28 cellular contexts compared by ENCODE assay signal in the genomic region with DNA sequence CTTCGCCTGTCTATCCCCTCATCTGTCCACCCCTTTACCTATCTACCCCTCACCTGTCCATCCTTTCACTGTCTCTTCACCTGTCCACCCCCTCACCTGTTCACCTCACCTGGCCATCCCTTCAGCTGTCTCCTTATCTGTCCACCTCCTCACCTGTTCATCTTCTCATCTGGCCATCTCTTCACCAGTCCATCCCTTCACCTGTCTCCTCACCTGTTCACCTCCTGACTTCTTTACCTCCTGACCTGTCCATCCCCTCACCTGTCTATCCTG. TPM values are rescaled to one million over a fixed set of nuclear protein-coding genes. Genes with fewer than 3 reads are reported as not detected.
DNase-seq lines count a peak whose midpoint lies in the region; ATAC-seq, FAIRE-seq and TF ChIP-seq lines count a peak whose summit lies in the region.
"Had no signal": no experiment of that assay in that cellular context is flagged by ENCODE, and none has a peak within 500 bp of the region (broad histone marks: within the 10 kb centered on the region; RNA-seq: fewer than 3 reads in every experiment).

No MANE protein-coding gene starts in this region.

- no peaks in the 10 kb centered on the region for H3K36me3 Mint-ChIP-seq in activated naive CD8-positive, alpha-beta T cell treated with anti-CD3 and anti-CD28 coated beads, Interleukin-2, amount 50 U/mL, for 24 hours (ENCODE audit: low read depth)
- H3K36me3 Mint-ChIP-seq in activated naive CD8-positive, alpha-beta T cell treated with anti-CD3 and anti-CD28 coated beads for 36 hours: peaks cover 6% of the 10 kb centered on the region
- H3K36me3 Mint-ChIP-seq in dendritic cell treated with granulocyte-macrophage colony-stimulating factor and Interleukin-4, amounts not matched to agents 40 ng/mL and 50 ng/mL, for 4 days (ENCODE audit: low read depth): peaks cover 8% of the 10 kb centered on the region
- peaks cover 37% of the 10 kb centered on the region for H3K36me3 Mint-ChIP-seq in stimulated activated effector memory CD8-positive, alpha-beta T cell treated with anti-CD3 and anti-CD28 coated beads, Interleukin-12 subunit alpha, Interleukin-12 subunit beta, amount 100 ng/mL, for 72 hours
- H3K36me3 Mint-ChIP-seq: CD4-positive, alpha-beta memory T cell had no signal

- no peaks in the 10 kb centered on the region for H3K9me3 ChIP-seq in heart right ventricle
- H3K9me3 ChIP-seq: BLaER1 had no signal

- H3K9me3 Mint-ChIP-seq in activated naive CD8-positive, alpha-beta T cell treated with anti-CD3 and anti-CD28 coated beads, Interleukin-2, amount 50 U/mL, for 24 hours: peaks cover 9% of the 10 kb centered on the region
- H3K9me3 Mint-ChIP-seq in activated naive CD8-positive, alpha-beta T cell treated with anti-CD3 and anti-CD28 coated beads for 36 hours: no peaks in the 10 kb centered on the region
- peaks cover 9% of the 10 kb centered on the region for H3K9me3 Mint-ChIP-seq in dendritic cell treated with granulocyte-macrophage colony-stimulating factor and Interleukin-4, amounts not matched to agents 40 ng/mL and 50 ng/mL, for 4 days
- H3K9me3 Mint-ChIP-seq in stimulated activated effector memory CD8-positive, alpha-beta T cell treated with anti-CD3 and anti-CD28 coated beads, Interleukin-12 subunit alpha, Interleukin-12 subunit beta, amount 100 ng/mL, for 72 hours: peaks cover 2% of the 10 kb centered on the region
- H3K9me3 Mint-ChIP-seq: CD4-positive, alpha-beta memory T cell had no signal

- intact Hi-C loops in dendritic cell treated with granulocyte-macrophage colony-stimulating factor and Interleukin-4, amounts not matched to agents 40 ng/mL and 50 ng/mL, for 4 days (cut with micrococcal nuclease): no loop called here
- intact Hi-C loops in heart right ventricle (cut with DNase I): no loop called here

- peak overlapping the region; percentile 26 for H3K4me3 Mint-ChIP-seq in activated naive CD8-positive, alpha-beta T cell treated with anti-CD3 and anti-CD28 coated beads, Interleukin-2, amount 50 U/mL, for 24 hours
- no peak overlapping the region for H3K4me3 Mint-ChIP-seq in activated naive CD8-positive, alpha-beta T cell treated with anti-CD3 and anti-CD28 coated beads for 36 hours
- no peak overlapping the region for H3K4me3 Mint-ChIP-seq in dendritic cell treated with granulocyte-macrophage colony-stimulating factor and Interleukin-4, amounts not matched to agents 40 ng/mL and 50 ng/mL, for 4 days
- H3K4me3 Mint-ChIP-seq in stimulated activated effector memory CD8-positive, alpha-beta T cell treated with anti-CD3 and anti-CD28 coated beads, Interleukin-12 subunit alpha, Interleukin-12 subunit beta, amount 100 ng/mL, for 72 hours: peak overlapping the region; percentile 22
- H3K4me3 Mint-ChIP-seq: CD4-positive, alpha-beta memory T cell had no signal

- no peak overlapping the region for H3K4me3 ChIP-seq in heart right ventricle
- H3K4me3 ChIP-seq: BLaER1, GM12878 had no signal

- 100% methylated on average over 1 of the region's 1 CpG for WGBS in heart right ventricle, 2 donors

- H3K27ac Mint-ChIP-seq in activated naive CD8-positive, alpha-beta T cell treated with anti-CD3 and anti-CD28 coated beads, Interleukin-2, amount 50 U/mL, for 24 hours: no peak overlapping the region
- no peak overlapping the region for H3K27ac Mint-ChIP-seq in activated naive CD8-positive, alpha-beta T cell treated with anti-CD3 and anti-CD28 coated beads for 36 hours
- H3K27ac Mint-ChIP-seq in dendritic cell treated with granulocyte-macrophage colony-stimulating factor and Interleukin-4, amounts not matched to agents 40 ng/mL and 50 ng/mL, for 4 days: peak overlapping the region; percentile 28
- peak overlapping the region; percentile 90 for H3K27ac Mint-ChIP-seq in stimulated activated effector memory CD8-positive, alpha-beta T cell treated with anti-CD3 and anti-CD28 coated beads, Interleukin-12 subunit alpha, Interleukin-12 subunit beta, amount 100 ng/mL, for 72 hours
- H3K27ac Mint-ChIP-seq: CD4-positive, alpha-beta memory T cell had no signal

- FAIRE-seq in HTR-8/SVneo (lab: Jason Lieb, UNC): peak; percentile 93
- no peak for FAIRE-seq in urothelium cell line (lab: Jason Lieb, UNC)
- FAIRE-seq: GM12878, RCC 7860 had no signal

- H3K27me3 ChIP-seq in heart right ventricle: no peaks in the 10 kb centered on the region
- H3K27me3 ChIP-seq: BLaER1 had no signal

- no peak overlapping the region for H3K27ac ChIP-seq in heart right ventricle
- H3K27ac ChIP-seq: BLaER1, HL-60 had no signal

- H3K4me1 Mint-ChIP-seq in activated naive CD8-positive, alpha-beta T cell treated with anti-CD3 and anti-CD28 coated beads, Interleukin-2, amount 50 U/mL, for 24 hours: no peaks in the 10 kb centered on the region
- H3K4me1 Mint-ChIP-seq in activated naive CD8-positive, alpha-beta T cell treated with anti-CD3 and anti-CD28 coated beads for 36 hours: no peaks in the 10 kb centered on the region
- peaks cover 12% of the 10 kb centered on the region for H3K4me1 Mint-ChIP-seq in dendritic cell treated with granulocyte-macrophage colony-stimulating factor and Interleukin-4, amounts not matched to agents 40 ng/mL and 50 ng/mL, for 4 days (ENCODE audit: low read depth)
- peaks cover 17% of the 10 kb centered on the region for H3K4me1 Mint-ChIP-seq in stimulated activated effector memory CD8-positive, alpha-beta T cell treated with anti-CD3 and anti-CD28 coated beads, Interleukin-12 subunit alpha, Interleukin-12 subunit beta, amount 100 ng/mL, for 72 hours
- H3K4me1 Mint-ChIP-seq: CD4-positive, alpha-beta memory T cell had no signal

- peaks cover 0 to 1% (median 0%) of the 10 kb centered on the region in 9 donors for H3K4me1 ChIP-seq in heart right ventricle

- DNase-seq in activated naive CD8-positive, alpha-beta T cell treated with anti-CD3 and anti-CD28 coated beads, Interleukin-2, amount 50 U/mL, for 24 hours: no peak
- no peak for DNase-seq in activated naive CD8-positive, alpha-beta T cell treated with anti-CD3 and anti-CD28 coated beads for 36 hours
- DNase-seq in HTR-8/SVneo (ENCODE audit: insufficient read length, low spot score) (no peak), urothelium cell line (ENCODE audit: low spot score) (no peak), heart right ventricle (no peak)
- no peak for DNase-seq in stimulated activated effector memory CD8-positive, alpha-beta T cell treated with anti-CD3 and anti-CD28 coated beads, Interleukin-12 subunit alpha, Interleukin-12 subunit beta, amount 100 ng/mL, for 72 hours (ENCODE audit: low spot score in 2 of 2)
- DNase-seq: CD4-positive, alpha-beta memory T cell; DMS153; EL; GOT3; MM.1S; NCI-H1092; NCI-H146; NCI-H2029 treated with DMSO at 0.1 percent for 48 hours; NCI-H2171; NCI-H526 treated with DMSO at 0.1 percent for 48 hours; NK-92 treated with Interleukin-12 subunit alpha and Interleukin-12 subunit beta, amount 100 ng/mL, for 24 hours had no signal

- H3K36me3 ChIP-seq in heart right ventricle: peaks cover 0 to 94% (median 43%) of the 10 kb centered on the region in 9 donors
- H3K36me3 ChIP-seq: BLaER1 had no signal

- TF ChIP-seq CTCF in heart right ventricle (IDR thresholded peaks at IDR 0.05): no peak

- peaks cover 3% of the 10 kb centered on the region for H3K27me3 Mint-ChIP-seq in activated naive CD8-positive, alpha-beta T cell treated with anti-CD3 and anti-CD28 coated beads, Interleukin-2, amount 50 U/mL, for 24 hours
- H3K27me3 Mint-ChIP-seq in activated naive CD8-positive, alpha-beta T cell treated with anti-CD3 and anti-CD28 coated beads for 36 hours: peaks cover 9% of the 10 kb centered on the region
- peaks cover 6% of the 10 kb centered on the region for H3K27me3 Mint-ChIP-seq in dendritic cell treated with granulocyte-macrophage colony-stimulating factor and Interleukin-4, amounts not matched to agents 40 ng/mL and 50 ng/mL, for 4 days

- ATAC-seq in activated naive CD8-positive, alpha-beta T cell treated with anti-CD3 and anti-CD28 coated beads, Interleukin-2, amount 50 U/mL, for 24 hours: no peak
- no peak for ATAC-seq in stimulated activated effector memory CD8-positive, alpha-beta T cell treated with anti-CD3 and anti-CD28 coated beads, Interleukin-12 subunit alpha, Interleukin-12 subunit beta, amount 100 ng/mL, for 72 hours
- ATAC-seq in heart right ventricle (no peak), GM18861 (IDR thresholded peaks at IDR 0.05; ENCODE audit: unreplicated experiment) (no peak)
- ATAC-seq: GM12878, Right ventricle myocardium inferior had no signal

RNA-seq across cellular contexts. Expression of gene KANK2, which starts 13.2 kb away (rescaled TPM):
- 1 to 10 TPM in 1 of 2 experiments, under 1 TPM in 1; 0.98 to 1.8 TPM for total RNA-seq in activated naive CD8-positive, alpha-beta T cell treated with anti-CD3 and anti-CD28 coated beads for 36 hours
- 100 to 1,000 TPM; 243 to 355 (median 307) TPM for total RNA-seq in heart right ventricle
- 100 to 1,000 TPM; 165 to 226 TPM for polyA plus RNA-seq in heart right ventricle

RNA-seq across cellular contexts. Expression of gene ANGPTL8, which starts 28.8 kb away (rescaled TPM):
- not detected for total RNA-seq in activated naive CD8-positive, alpha-beta T cell treated with anti-CD3 and anti-CD28 coated beads for 36 hours
- 1 to 10 TPM in 2 of 10 donors, under 1 TPM in 2, not detected in 6; 0.34 to 1.8 (median 0.99) TPM for total RNA-seq in heart right ventricle
- 10 to 100 TPM in 1 of 2 donors, 1 to 10 TPM in 1; 3.9 to 13.0 TPM for polyA plus RNA-seq in heart right ventricle
- total RNA-seq: A673; CD4-positive, alpha-beta memory T cell; GM12878; HT1080; LHCN-M2; SK-MEL-5 had no signal
- polyA plus RNA-seq: CD4-positive, alpha-beta memory T cell; GM12878 had no signal

RNA-seq across cellular contexts. Expression of gene DOCK6, which starts 51.7 kb away (rescaled TPM):
- 1 to 10 TPM; 3.3 to 4.8 TPM for total RNA-seq in activated naive CD8-positive, alpha-beta T cell treated with anti-CD3 and anti-CD28 coated beads for 36 hours
- total RNA-seq in heart right ventricle: 10 to 100 TPM; 27.6 to 57.2 (median 40.2) TPM
- polyA plus RNA-seq in heart right ventricle: 10 to 100 TPM; 29.0 to 73.3 TPM
- polyA plus RNA-seq: CD4-positive, alpha-beta memory T cell had no signal

RNA-seq across cellular contexts. Expression of gene SPC24, which starts 55.0 kb away (rescaled TPM):
- 10 to 100 TPM; 54.4 TPM for total RNA-seq in activated naive CD8-positive, alpha-beta T cell treated with anti-CD3 and anti-CD28 coated beads for 36 hours
- 1 to 10 TPM; 1.6 to 8.5 (median 3.2) TPM for total RNA-seq in heart right ventricle
- 1 to 10 TPM in 1 of 2 donors, under 1 TPM in 1; 0.93 to 5.9 TPM for polyA plus RNA-seq in heart right ventricle

Comparison
In these comparisons a context has a peak if more than half of its experiments do, and no peak if none do; other contexts are left out.
1. H3K4me3 Mint-ChIP-seq: peak in activated naive CD8-positive, alpha-beta T cell treated with anti-CD3 and anti-CD28 coated beads, Interleukin-2, amount 50 U/mL, for 24 hours (single experiment) and stimulated activated effector memory CD8-positive, alpha-beta T cell treated with anti-CD3 and anti-CD28 coated beads, Interleukin-12 subunit alpha, Interleukin-12 subunit beta, amount 100 ng/mL, for 72 hours (single experiment); none in activated naive CD8-positive, alpha-beta T cell treated with anti-CD3 and anti-CD28 coated beads for 36 hours (single experiment) and dendritic cell treated with granulocyte-macrophage colony-stimulating factor and Interleukin-4, amounts not matched to agents 40 ng/mL and 50 ng/mL, for 4 days (single experiment).
2. H3K27ac Mint-ChIP-seq: peak in dendritic cell treated with granulocyte-macrophage colony-stimulating factor and Interleukin-4, amounts not matched to agents 40 ng/mL and 50 ng/mL, for 4 days (single experiment) and stimulated activated effector memory CD8-positive, alpha-beta T cell treated with anti-CD3 and anti-CD28 coated beads, Interleukin-12 subunit alpha, Interleukin-12 subunit beta, amount 100 ng/mL, for 72 hours (single experiment); none in activated naive CD8-positive, alpha-beta T cell treated with anti-CD3 and anti-CD28 coated beads, Interleukin-2, amount 50 U/mL, for 24 hours (single experiment) and activated naive CD8-positive, alpha-beta T cell treated with anti-CD3 and anti-CD28 coated beads for 36 hours (single experiment).
3. RNA of gene KANK2, which starts 13.2 kb away (total RNA-seq): 243 to 355 TPM in heart right ventricle; 0.98 to 1.8 TPM in activated naive CD8-positive, alpha-beta T cell treated with anti-CD3 and anti-CD28 coated beads for 36 hours; every median in the first group is over 10 times any median in the second.
4. RNA of gene DOCK6, which starts 51.7 kb away (total RNA-seq): 27.6 to 57.2 TPM in heart right ventricle; 3.3 to 4.8 TPM in activated naive CD8-positive, alpha-beta T cell treated with anti-CD3 and anti-CD28 coated beads for 36 hours; every median in the first group is over 4 times any median in the second.